ENCODE assay signal across 1 cellular context in the genomic region with DNA sequence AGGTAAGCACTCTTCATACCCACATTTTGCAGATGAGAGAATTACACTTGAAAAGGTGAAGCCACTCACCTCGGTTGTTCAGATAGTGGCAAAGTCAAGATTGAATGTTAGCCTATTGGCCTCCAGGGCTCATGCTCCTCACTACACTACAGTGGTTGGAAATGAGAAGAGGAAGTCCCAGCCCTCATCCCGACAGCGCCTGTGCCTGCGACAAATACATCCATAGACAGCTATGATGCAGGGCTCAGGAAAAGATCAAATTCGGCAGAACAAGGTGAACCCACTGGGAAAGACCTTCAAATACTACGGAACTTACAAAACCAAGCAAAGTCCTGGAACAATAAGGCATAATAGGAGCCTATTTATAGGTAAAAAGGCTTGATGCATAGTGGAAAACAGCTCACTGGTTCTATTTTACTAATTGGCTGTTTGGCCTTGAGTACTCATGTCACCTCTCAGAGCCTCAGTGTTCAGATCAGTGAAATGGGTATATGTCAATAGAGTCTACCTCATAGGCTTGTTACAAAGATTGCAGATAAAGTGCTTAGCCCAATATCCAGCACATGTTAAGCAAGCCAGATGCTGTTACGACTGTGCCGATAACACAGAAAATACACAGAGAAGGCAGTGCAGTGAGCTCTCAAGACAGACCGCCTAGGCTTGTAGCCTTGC.
A peak's percentile ranks its signal among the peaks of the same experiment; 100 is the strongest.
TF ChIP-seq lines count a peak whose summit lies in the region.

No MANE protein-coding gene starts in this region.

TF ChIP-seq in K562, 482 proteins besides CTCF, POLR2A, EP300 and RAD21 (continued from another document and continues in another):
- TF ChIP-seq, protein P1, sequence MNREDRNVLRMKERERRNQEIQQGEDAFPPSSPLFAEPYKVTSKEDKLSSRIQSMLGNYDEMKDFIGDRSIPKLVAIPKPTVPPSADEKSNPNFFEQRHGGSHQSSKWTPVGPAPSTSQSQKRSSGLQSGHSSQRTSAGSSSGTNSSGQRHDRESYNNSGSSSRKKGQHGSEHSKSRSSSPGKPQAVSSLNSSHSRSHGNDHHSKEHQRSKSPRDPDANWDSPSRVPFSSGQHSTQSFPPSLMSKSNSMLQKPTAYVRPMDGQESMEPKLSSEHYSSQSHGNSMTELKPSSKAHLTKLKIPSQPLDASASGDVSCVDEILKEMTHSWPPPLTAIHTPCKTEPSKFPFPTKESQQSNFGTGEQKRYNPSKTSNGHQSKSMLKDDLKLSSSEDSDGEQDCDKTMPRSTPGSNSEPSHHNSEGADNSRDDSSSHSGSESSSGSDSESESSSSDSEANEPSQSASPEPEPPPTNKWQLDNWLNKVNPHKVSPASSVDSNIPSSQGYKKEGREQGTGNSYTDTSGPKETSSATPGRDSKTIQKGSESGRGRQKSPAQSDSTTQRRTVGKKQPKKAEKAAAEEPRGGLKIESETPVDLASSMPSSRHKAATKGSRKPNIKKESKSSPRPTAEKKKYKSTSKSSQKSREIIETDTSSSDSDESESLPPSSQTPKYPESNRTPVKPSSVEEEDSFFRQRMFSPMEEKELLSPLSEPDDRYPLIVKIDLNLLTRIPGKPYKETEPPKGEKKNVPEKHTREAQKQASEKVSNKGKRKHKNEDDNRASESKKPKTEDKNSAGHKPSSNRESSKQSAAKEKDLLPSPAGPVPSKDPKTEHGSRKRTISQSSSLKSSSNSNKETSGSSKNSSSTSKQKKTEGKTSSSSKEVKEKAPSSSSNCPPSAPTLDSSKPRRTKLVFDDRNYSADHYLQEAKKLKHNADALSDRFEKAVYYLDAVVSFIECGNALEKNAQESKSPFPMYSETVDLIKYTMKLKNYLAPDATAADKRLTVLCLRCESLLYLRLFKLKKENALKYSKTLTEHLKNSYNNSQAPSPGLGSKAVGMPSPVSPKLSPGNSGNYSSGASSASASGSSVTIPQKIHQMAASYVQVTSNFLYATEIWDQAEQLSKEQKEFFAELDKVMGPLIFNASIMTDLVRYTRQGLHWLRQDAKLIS (CRISPR knock-in tag; IDR thresholded peaks at IDR 0.05) = no peak
- no peak for TF ChIP-seq ZBTB7A (IDR thresholded peaks at IDR 0.05; ENCODE audit: borderline replicate concordance, control insufficient read depth, low read depth, low read length)
- TF ChIP-seq GABPB1 (CRISPR knock-in tag; IDR thresholded peaks at IDR 0.05) = no peak
- no peak for TF ChIP-seq BDP1 (IDR thresholded peaks at IDR 0.05; ENCODE audit: insufficient read depth, insufficient read length)
- TF ChIP-seq SPI1 (IDR thresholded peaks at IDR 0.05; ENCODE audit: borderline replicate concordance, low read depth, low read length) = peak; percentile 82
- TF ChIP-seq NCOA1 (IDR thresholded peaks at IDR 0.05; ENCODE audit: low read depth) = no peak
- no peak for TF ChIP-seq HNRNPK (IDR thresholded peaks at IDR 0.05; ENCODE audit: low read depth, low read length, poor library complexity, severe bottlenecking)
- TF ChIP-seq ZNF384 (IDR thresholded peaks at IDR 0.05; ENCODE audit: low read depth, low read length) = no peak
- TF ChIP-seq CSDE1 (IDR thresholded peaks at IDR 0.05) = no peak
- no peak for TF ChIP-seq MTA2 (IDR thresholded peaks at IDR 0.05; ENCODE audit: low read depth)
- TF ChIP-seq, protein P2, sequence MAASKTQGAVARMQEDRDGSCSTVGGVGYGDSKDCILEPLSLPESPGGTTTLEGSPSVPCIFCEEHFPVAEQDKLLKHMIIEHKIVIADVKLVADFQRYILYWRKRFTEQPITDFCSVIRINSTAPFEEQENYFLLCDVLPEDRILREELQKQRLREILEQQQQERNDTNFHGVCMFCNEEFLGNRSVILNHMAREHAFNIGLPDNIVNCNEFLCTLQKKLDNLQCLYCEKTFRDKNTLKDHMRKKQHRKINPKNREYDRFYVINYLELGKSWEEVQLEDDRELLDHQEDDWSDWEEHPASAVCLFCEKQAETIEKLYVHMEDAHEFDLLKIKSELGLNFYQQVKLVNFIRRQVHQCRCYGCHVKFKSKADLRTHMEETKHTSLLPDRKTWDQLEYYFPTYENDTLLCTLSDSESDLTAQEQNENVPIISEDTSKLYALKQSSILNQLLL (CRISPR knock-in tag; IDR thresholded peaks at IDR 0.05; ENCODE audit: borderline replicate concordance) = no peak
- no peak for TF ChIP-seq HMG20A (CRISPR knock-in tag; conservative IDR thresholded peaks at IDR 0.05)
- TF ChIP-seq ZNF766 (CRISPR knock-in tag; conservative IDR thresholded peaks at IDR 0.05) = no peak
- TF ChIP-seq ZNF12 (CRISPR knock-in tag; IDR thresholded peaks at IDR 0.05) = no peak
- TF ChIP-seq ADNP (tag; IDR thresholded peaks at IDR 0.05) = peak; percentile 98
- TF ChIP-seq HMGN3 (IDR thresholded peaks at IDR 0.05; ENCODE audit: borderline replicate concordance, extremely low read depth, insufficient read length, low read depth, low read length) = no peak
- TF ChIP-seq, protein P3, sequence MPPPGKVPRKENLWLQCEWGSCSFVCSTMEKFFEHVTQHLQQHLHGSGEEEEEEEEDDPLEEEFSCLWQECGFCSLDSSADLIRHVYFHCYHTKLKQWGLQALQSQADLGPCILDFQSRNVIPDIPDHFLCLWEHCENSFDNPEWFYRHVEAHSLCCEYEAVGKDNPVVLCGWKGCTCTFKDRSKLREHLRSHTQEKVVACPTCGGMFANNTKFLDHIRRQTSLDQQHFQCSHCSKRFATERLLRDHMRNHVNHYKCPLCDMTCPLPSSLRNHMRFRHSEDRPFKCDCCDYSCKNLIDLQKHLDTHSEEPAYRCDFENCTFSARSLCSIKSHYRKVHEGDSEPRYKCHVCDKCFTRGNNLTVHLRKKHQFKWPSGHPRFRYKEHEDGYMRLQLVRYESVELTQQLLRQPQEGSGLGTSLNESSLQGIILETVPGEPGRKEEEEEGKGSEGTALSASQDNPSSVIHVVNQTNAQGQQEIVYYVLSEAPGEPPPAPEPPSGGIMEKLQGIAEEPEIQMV (tag; conservative IDR thresholded peaks at IDR 0.05; ENCODE audit: low read depth) = no peak
- TF ChIP-seq ZNF780A (CRISPR knock-in tag; IDR thresholded peaks at IDR 0.05) = no peak
- no peak for TF ChIP-seq KLF10 (CRISPR knock-in tag; IDR thresholded peaks at IDR 0.05)
- TF ChIP-seq ZC3H11A (IDR thresholded peaks at IDR 0.05; ENCODE audit: low read depth, low read length) = no peak
- no peak for TF ChIP-seq SRF (CRISPR knock-in tag; IDR thresholded peaks at IDR 0.05)
- peak; percentile 87 to 93 for TF ChIP-seq KDM1A (IDR thresholded peaks at IDR 0.05)
- TF ChIP-seq SMC3 (conservative IDR thresholded peaks at IDR 0.05; ENCODE audit: insufficient read depth, low read depth, low read length) = no peak
- TF ChIP-seq KLF6 (CRISPR knock-in tag; IDR thresholded peaks at IDR 0.05; ENCODE audit: borderline replicate concordance) = no peak
- TF ChIP-seq NONO (IDR thresholded peaks at IDR 0.05; ENCODE audit: low read depth in 2 of 2, low read length in 1 of 2) = no peak
- no peak for TF ChIP-seq BCL6 (CRISPR knock-in tag; IDR thresholded peaks at IDR 0.05)
- TF ChIP-seq RBM17 (IDR thresholded peaks at IDR 0.05; ENCODE audit: borderline replicate concordance, low read depth, low read length) = no peak
- TF ChIP-seq ZNF696 (CRISPR knock-in tag; conservative IDR thresholded peaks at IDR 0.05) = no peak
- no peak for TF ChIP-seq RBM22 (IDR thresholded peaks at IDR 0.05; ENCODE audit: low read depth, low read length, poor library complexity, severe bottlenecking)
- peak; percentile 97 for TF ChIP-seq CHD4 (IDR thresholded peaks at IDR 0.05; ENCODE audit: insufficient read depth, insufficient replicate concordance, low read depth, low read length, poor library complexity, severe bottlenecking)
- TF ChIP-seq NEUROD1 (IDR thresholded peaks at IDR 0.05; ENCODE audit: borderline replicate concordance, low read depth, low read length, partially characterized antibody) = no peak
- no peak for TF ChIP-seq PHB (CRISPR knock-in tag; IDR thresholded peaks at IDR 0.05)
- TF ChIP-seq KLF13 (tag; IDR thresholded peaks at IDR 0.05; ENCODE audit: borderline replicate concordance, low read depth) = no peak
- no peak for TF ChIP-seq GTF2E2 (tag; IDR thresholded peaks at IDR 0.05)
- TF ChIP-seq ZNF175 (CRISPR knock-in tag; IDR thresholded peaks at IDR 0.05; ENCODE audit: low read depth) = no peak
- TF ChIP-seq HDAC2 (IDR thresholded peaks at IDR 0.05) = peak; percentile 93
- TF ChIP-seq, protein P4, sequence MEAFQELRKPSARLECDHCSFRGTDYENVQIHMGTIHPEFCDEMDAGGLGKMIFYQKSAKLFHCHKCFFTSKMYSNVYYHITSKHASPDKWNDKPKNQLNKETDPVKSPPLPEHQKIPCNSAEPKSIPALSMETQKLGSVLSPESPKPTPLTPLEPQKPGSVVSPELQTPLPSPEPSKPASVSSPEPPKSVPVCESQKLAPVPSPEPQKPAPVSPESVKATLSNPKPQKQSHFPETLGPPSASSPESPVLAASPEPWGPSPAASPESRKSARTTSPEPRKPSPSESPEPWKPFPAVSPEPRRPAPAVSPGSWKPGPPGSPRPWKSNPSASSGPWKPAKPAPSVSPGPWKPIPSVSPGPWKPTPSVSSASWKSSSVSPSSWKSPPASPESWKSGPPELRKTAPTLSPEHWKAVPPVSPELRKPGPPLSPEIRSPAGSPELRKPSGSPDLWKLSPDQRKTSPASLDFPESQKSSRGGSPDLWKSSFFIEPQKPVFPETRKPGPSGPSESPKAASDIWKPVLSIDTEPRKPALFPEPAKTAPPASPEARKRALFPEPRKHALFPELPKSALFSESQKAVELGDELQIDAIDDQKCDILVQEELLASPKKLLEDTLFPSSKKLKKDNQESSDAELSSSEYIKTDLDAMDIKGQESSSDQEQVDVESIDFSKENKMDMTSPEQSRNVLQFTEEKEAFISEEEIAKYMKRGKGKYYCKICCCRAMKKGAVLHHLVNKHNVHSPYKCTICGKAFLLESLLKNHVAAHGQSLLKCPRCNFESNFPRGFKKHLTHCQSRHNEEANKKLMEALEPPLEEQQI (IDR thresholded peaks at IDR 0.05) = no peak
- no peak for TF ChIP-seq MTA1 (IDR thresholded peaks at IDR 0.05; ENCODE audit: borderline replicate concordance)
- no peak for TF ChIP-seq RAD51 (IDR thresholded peaks at IDR 0.05; ENCODE audit: borderline replicate concordance, low read depth)
- TF ChIP-seq, protein P5, sequence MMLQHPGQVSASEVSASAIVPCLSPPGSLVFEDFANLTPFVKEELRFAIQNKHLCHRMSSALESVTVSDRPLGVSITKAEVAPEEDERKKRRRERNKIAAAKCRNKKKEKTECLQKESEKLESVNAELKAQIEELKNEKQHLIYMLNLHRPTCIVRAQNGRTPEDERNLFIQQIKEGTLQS (IDR thresholded peaks at IDR 0.05) = no peak
- TF ChIP-seq, protein P5 (CRISPR knock-in tag; conservative IDR thresholded peaks at IDR 0.05) = no peak
- TF ChIP-seq CEBPG (CRISPR knock-in tag; IDR thresholded peaks at IDR 0.05) = no peak
- TF ChIP-seq CEBPG (tag; conservative IDR thresholded peaks at IDR 0.05 in 1 of 2, IDR thresholded peaks at IDR 0.05 in 1 of 2) = no peak
- no peak for TF ChIP-seq SP1 (CRISPR knock-in tag; IDR thresholded peaks at IDR 0.05)
- TF ChIP-seq, protein P6, sequence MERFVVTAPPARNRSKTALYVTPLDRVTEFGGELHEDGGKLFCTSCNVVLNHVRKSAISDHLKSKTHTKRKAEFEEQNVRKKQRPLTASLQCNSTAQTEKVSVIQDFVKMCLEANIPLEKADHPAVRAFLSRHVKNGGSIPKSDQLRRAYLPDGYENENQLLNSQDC (CRISPR knock-in tag; IDR thresholded peaks at IDR 0.05) = no peak
- TF ChIP-seq SMARCA5 (IDR thresholded peaks at IDR 0.05) = peak; percentile 93
- TF ChIP-seq RCOR1 (IDR thresholded peaks at IDR 0.05; ENCODE audit: borderline replicate concordance in 1 of 2, low read depth in 2 of 2, low read length in 2 of 2) = peak; percentile 68 to 79; a peak in 3 of 4 replicates
- no peak for TF ChIP-seq MYNN (IDR thresholded peaks at IDR 0.05)
- TF ChIP-seq MYNN (CRISPR knock-in tag; IDR thresholded peaks at IDR 0.05) = no peak
- TF ChIP-seq CBX3 (IDR thresholded peaks at IDR 0.05; ENCODE audit: borderline replicate concordance in 1 of 2, low read length in 2 of 2) = peak in 1 of 2 experiments; percentile 79; a peak in 2 of 3 replicates
- TF ChIP-seq, protein P7, sequence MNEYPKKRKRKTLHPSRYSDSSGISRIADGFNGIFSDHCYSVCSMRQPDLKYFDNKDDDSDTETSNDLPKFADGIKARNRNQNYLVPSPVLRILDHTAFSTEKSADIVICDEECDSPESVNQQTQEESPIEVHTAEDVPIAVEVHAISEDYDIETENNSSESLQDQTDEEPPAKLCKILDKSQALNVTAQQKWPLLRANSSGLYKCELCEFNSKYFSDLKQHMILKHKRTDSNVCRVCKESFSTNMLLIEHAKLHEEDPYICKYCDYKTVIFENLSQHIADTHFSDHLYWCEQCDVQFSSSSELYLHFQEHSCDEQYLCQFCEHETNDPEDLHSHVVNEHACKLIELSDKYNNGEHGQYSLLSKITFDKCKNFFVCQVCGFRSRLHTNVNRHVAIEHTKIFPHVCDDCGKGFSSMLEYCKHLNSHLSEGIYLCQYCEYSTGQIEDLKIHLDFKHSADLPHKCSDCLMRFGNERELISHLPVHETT (CRISPR knock-in tag; conservative IDR thresholded peaks at IDR 0.05 in 1 of 2, IDR thresholded peaks at IDR 0.05 in 1 of 2) = no peak
- TF ChIP-seq, protein P8, sequence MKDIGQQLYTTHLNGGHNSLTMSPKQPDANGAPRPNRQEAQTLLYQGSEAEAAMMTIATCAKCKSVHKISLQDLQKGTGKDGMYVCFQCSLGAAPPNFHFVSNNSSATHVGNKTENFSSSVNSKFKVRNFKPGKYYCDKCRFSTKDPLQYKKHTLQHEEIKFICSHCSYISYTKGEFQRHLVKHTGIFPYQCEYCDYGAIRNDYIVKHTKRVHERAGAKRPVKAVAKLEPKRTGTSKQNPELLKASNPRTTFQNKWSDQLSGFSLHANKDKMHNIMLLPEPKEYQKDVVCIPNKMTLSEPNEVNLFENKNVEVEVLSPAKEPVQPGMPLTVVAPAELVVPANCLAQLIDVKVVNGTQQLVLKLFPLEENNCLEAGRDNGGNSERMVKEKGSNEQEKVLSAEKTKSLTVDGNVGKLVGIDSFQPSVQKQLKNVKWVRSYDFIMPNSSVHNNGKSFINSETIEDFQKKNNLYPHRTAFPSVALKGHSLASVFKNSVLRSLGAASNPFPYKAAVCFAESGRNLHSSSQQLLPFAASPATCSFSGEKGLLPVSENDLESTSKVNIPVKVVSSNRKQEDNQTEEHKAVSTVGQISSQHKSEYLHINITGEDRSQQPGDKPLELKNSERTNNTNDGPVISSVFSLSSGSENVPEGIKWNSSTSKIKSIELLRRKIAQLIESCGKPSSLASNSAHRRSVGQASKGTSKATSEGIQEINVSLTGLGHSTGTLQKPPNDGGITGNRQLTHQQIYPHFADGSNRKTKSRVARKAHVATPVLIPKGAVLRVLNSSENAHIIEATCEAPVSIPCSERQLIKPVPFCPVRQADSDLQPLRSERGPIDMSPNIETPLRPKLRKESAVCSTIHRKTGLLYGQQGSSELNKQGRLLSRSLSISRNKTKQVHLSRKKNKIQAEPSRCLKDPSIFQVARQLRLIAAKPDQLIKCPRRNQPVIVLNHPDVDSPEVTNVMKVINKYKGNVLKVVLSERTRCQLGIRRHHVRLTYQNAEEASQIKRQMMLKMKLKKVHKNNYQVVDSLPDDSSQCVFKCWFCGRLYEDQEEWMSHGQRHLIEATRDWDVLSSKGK (CRISPR knock-in tag; IDR thresholded peaks at IDR 0.05) = no peak
